ENCODE assay signal across 1 cellular context in genomic region chr16:8855051-8855786, GRCh38.
A peak's percentile ranks its signal among the peaks of the same experiment; 100 is the strongest.
TF ChIP-seq lines count a peak whose summit lies in the region.

No MANE protein-coding gene starts in this region.

TF ChIP-seq in HepG2, 621 proteins besides CTCF, POLR2A, EP300 and RAD21 (continued from another document and continues in another):
- no peak for TF ChIP-seq HNF1A (IDR thresholded peaks at IDR 0.05; ENCODE audit: low read depth)
- TF ChIP-seq HNF1A (CRISPR knock-in tag; IDR thresholded peaks at IDR 0.05; ENCODE audit: borderline replicate concordance), result no peak
- no peak for TF ChIP-seq ZNF432 (CRISPR knock-in tag; IDR thresholded peaks at IDR 0.05; ENCODE audit: borderline replicate concordance)
- TF ChIP-seq MYC (CRISPR knock-in tag; IDR thresholded peaks at IDR 0.05; ENCODE audit: borderline replicate concordance), result peak; percentile 52; the same call in 1 of the 2 replicates
- no peak for TF ChIP-seq DDIT3 (CRISPR knock-in tag; IDR thresholded peaks at IDR 0.05)
- no peak for TF ChIP-seq FLYWCH1 (CRISPR knock-in tag; IDR thresholded peaks at IDR 0.05)
- 0 out of 2 replicates have a peak, but pooled peaks have one; percentile 18 for TF ChIP-seq UBTF (CRISPR knock-in tag; IDR thresholded peaks at IDR 0.05)
- no peak for TF ChIP-seq TBP (CRISPR knock-in tag; IDR thresholded peaks at IDR 0.05)
- no peak for TF ChIP-seq HMG20B (CRISPR knock-in tag; conservative IDR thresholded peaks at IDR 0.05)
- TF ChIP-seq ZNF407 (CRISPR knock-in tag; IDR thresholded peaks at IDR 0.05; ENCODE audit: not compliant biosample characterization), result peak; percentile 28
- TF ChIP-seq RFXANK (CRISPR knock-in tag; IDR thresholded peaks at IDR 0.05), result no peak
- TF ChIP-seq BCLAF1 (IDR thresholded peaks at IDR 0.05), result no peak
- 0 out of 2 replicates have a peak, but pooled peaks have one; percentile 40 for TF ChIP-seq TIGD3 (CRISPR knock-in tag; IDR thresholded peaks at IDR 0.05; ENCODE audit: borderline replicate concordance)
- TF ChIP-seq DR1 (CRISPR knock-in tag; IDR thresholded peaks at IDR 0.05), result no peak
- no peak for TF ChIP-seq AHR (CRISPR knock-in tag; IDR thresholded peaks at IDR 0.05)
- peak; percentile 67 for TF ChIP-seq AGO2 (optimal IDR thresholded peaks at IDR 0.05; ENCODE audit: low read depth, low read length)
- no peak for TF ChIP-seq KAT7 (CRISPR knock-in tag; IDR thresholded peaks at IDR 0.05; ENCODE audit: borderline replicate concordance)
- TF ChIP-seq AKAP8 (CRISPR knock-in tag; IDR thresholded peaks at IDR 0.05), result peak; percentile 10; the same call in 1 of the 2 replicates
- TF ChIP-seq NFKB2 (CRISPR knock-in tag; IDR thresholded peaks at IDR 0.05; ENCODE audit: borderline replicate concordance), result 0 out of 2 replicates have a peak, but pooled peaks have one; percentile 18
- TF ChIP-seq HOXA3 (CRISPR knock-in tag; IDR thresholded peaks at IDR 0.05), result no peak
- TF ChIP-seq ZNF512B (CRISPR knock-in tag; IDR thresholded peaks at IDR 0.05; ENCODE audit: borderline replicate concordance), result 0 out of 2 replicates have a peak, but pooled peaks have one; percentile 34
- TF ChIP-seq ZNF280B (CRISPR knock-in tag; IDR thresholded peaks at IDR 0.05; ENCODE audit: borderline replicate concordance), result peak; percentile 47; the same call in 1 of the 2 replicates
- TF ChIP-seq ZNF781 (CRISPR knock-in tag; IDR thresholded peaks at IDR 0.05; ENCODE audit: borderline replicate concordance, not compliant biosample characterization), result peak; percentile 39
- no peak; the same call in 1 of the 2 replicates for TF ChIP-seq PHF20 (CRISPR knock-in tag; IDR thresholded peaks at IDR 0.05)
- no peak for TF ChIP-seq MAZ (IDR thresholded peaks at IDR 0.05; ENCODE audit: borderline replicate concordance, low read depth, low read length)
- no peak for TF ChIP-seq MAZ (CRISPR knock-in tag; IDR thresholded peaks at IDR 0.05; ENCODE audit: low read depth)
- 0 out of 2 replicates have a peak, but pooled peaks have one; percentile 46 for TF ChIP-seq MEF2D (CRISPR knock-in tag; IDR thresholded peaks at IDR 0.05)
